In genomic region chr11:85682330-85683305, GRCh38 we compare ENCODE assay signal across 9 cellular contexts. TPM values are rescaled to one million over a fixed set of nuclear protein-coding genes. Genes with fewer than 3 reads are reported as not detected.
A peak's percentile ranks its signal among the peaks of the same experiment; 100 is the strongest.
DNase-seq lines count a peak whose midpoint lies in the region; ATAC-seq, FAIRE-seq and TF ChIP-seq lines count a peak whose summit lies in the region.
"Had no signal": no experiment of that assay in that cellular context is flagged by ENCODE, and none has a peak within 500 bp of the region (broad histone marks: within the 10 kb centered on the region; RNA-seq: fewer than 3 reads in every experiment).

No MANE protein-coding gene starts in this region.

- H3K4me3 ChIP-seq in A673 (ENCODE audit: low read depth, low read length, poor library complexity, severe bottlenecking) (peak overlapping the region; percentile 45), WI38 (ENCODE audit: low read depth, low read length) (peak overlapping the region; percentile 65), bronchial epithelial cell (ENCODE audit: low read depth, low read length) (peak overlapping the region; percentile 45)

- peak overlapping the region; percentile 87 for H3K4me3 Mint-ChIP-seq in memory B cell

- H3K9me3 Mint-ChIP-seq in memory B cell = peaks cover 1% of the 10 kb centered on the region

- H3K36me3 Mint-ChIP-seq in memory B cell = no peaks in the 10 kb centered on the region

- H3K36me3 ChIP-seq in A673 (ENCODE audit: insufficient read depth, low read length, poor library complexity, severe bottlenecking) = no peaks in the 10 kb centered on the region
- no peaks in the 10 kb centered on the region for H3K36me3 ChIP-seq in bronchial epithelial cell (ENCODE audit: control insufficient read depth, insufficient read depth, low read length)

- H3K4me1 ChIP-seq in A673 (ENCODE audit: insufficient read depth, low read length, poor library complexity, severe bottlenecking) = no peaks in the 10 kb centered on the region

- H3K4me1 Mint-ChIP-seq in memory B cell = peaks cover 11% of the 10 kb centered on the region

- BruUV-seq in A673 (replicated peaks; lab: Mats Ljungman, UMichigan) = no TSS peak

- no peaks in the 10 kb centered on the region for H3K9me3 ChIP-seq in A673 (ENCODE audit: low read depth, low read length, poor library complexity, severe bottlenecking)

- peak; percentile 88 for FAIRE-seq in GM19239 (lab: Jason Lieb, UNC)
- no peak for FAIRE-seq in bronchial epithelial cell (lab: Jason Lieb, UNC)

- DNase-seq in A673 (ENCODE audit: low spot score) = peak; percentile 37
- DNase-seq in GM19239 (ENCODE audit: insufficient read length, low spot score) = no peak
- no peak for DNase-seq in bronchial epithelial cell (ENCODE audit: low read depth)
- peak; percentile 35 to 46 for DNase-seq in memory B cell (ENCODE audit: low spot score in 2 of 2)
- DNase-seq in stimulated activated CD8-positive, alpha-beta memory T cell treated with anti-CD3 and anti-CD28 coated beads, Interleukin-15, amount 100 ng/mL, for 4 hours (ENCODE audit: low read depth in 2 of 2) = peak; percentile 33 to 34
- DNase-seq in SW 1271 (lab: John Stamatoyannopoulos, UW) = no peak
- DNase-seq: DND-41 had no signal

- peak; percentile 83 for ATAC-seq in HG03460 (IDR thresholded peaks at IDR 0.05; ENCODE audit: unreplicated experiment)
- ATAC-seq in memory B cell (ENCODE audit: low read depth) = peak; percentile 87

- CTCF ChIA-PET in A673 (lab: Charles Lee) = no interaction called here

- peak overlapping the region; percentile 64 for H3K27ac Mint-ChIP-seq in memory B cell

- H3K27me3 ChIP-seq in A673 (replicated peaks; ENCODE audit: insufficient read depth, low read depth, low read length, poor library complexity) = peaks cover 17% of the 10 kb centered on the region
- no peaks in the 10 kb centered on the region for H3K27me3 ChIP-seq in bronchial epithelial cell (ENCODE audit: control insufficient read depth, insufficient read depth, low read length)

- TF ChIP-seq CTCF in A673 (conservative IDR thresholded peaks at IDR 0.05; ENCODE audit: low read depth, low read length) (no peak), WI38 (IDR thresholded peaks at IDR 0.05; ENCODE audit: low read depth, low read length) (no peak), bronchial epithelial cell (IDR thresholded peaks at IDR 0.05; ENCODE audit: insufficient read depth, low read length, severe bottlenecking) (no peak)

- POLR2A ChIA-PET in A673 (lab: Charles Lee; ENCODE audit: low non-redundant PET) = no interaction called here

- intact Hi-C loops in A673 (cut with micrococcal nuclease; ENCODE audit: unreplicated experiment) = no loop called here

- peaks cover 14% of the 10 kb centered on the region for H3K27me3 Mint-ChIP-seq in memory B cell

- H3K27ac ChIP-seq in A673 (ENCODE audit: low read depth, low read length, poor library complexity, severe bottlenecking) = no peak overlapping the region

RNA-seq across cellular contexts. Expression of gene CCDC89, which starts 3.4 kb away (rescaled TPM):
- total RNA-seq in A673 (2021) = 0.41 and 0.66 TPM in 2 replicates
- total RNA-seq in bronchial epithelial cell = 0.13 TPM in 1 of 2 replicates, not detected in the other

RNA-seq across cellular contexts. Expression of gene CREBZF, which starts 17.7 kb away (rescaled TPM):
- total RNA-seq in A673 (2021) = 74.1 and 76.6 TPM in 2 replicates
- 45.2 and 57.7 TPM in 2 replicates for total RNA-seq in bronchial epithelial cell

RNA-seq across cellular contexts. Expression of gene TMEM126A, which starts 34.9 kb away (rescaled TPM):
- total RNA-seq in A673 (2021) = 53.8 and 66.0 TPM in 2 replicates
- 38.0 and 40.8 TPM in 2 replicates for total RNA-seq in bronchial epithelial cell

RNA-seq across cellular contexts. Expression of gene TMEM126B, which starts 54.2 kb away (rescaled TPM):
- 70.4 and 80.5 TPM in 2 replicates for total RNA-seq in A673 (2021)
- total RNA-seq in bronchial epithelial cell = 50.6 and 73.5 TPM in 2 replicates

RNA-seq across cellular contexts. Expression of gene DLG2, which starts 55.5 kb away (rescaled TPM):
- total RNA-seq in A673 (2021) (276 and 277 TPM in 2 replicates), bronchial epithelial cell (0.26 and 1.0 TPM in 2 replicates)

Comparison
In these comparisons a context has a peak if more than half of its experiments do, and no peak if none do; other contexts are left out.
1. DNase-seq: peak in A673 (single experiment), memory B cell (2 of 2) and stimulated activated CD8-positive, alpha-beta memory T cell treated with anti-CD3 and anti-CD28 coated beads, Interleukin-15, amount 100 ng/mL, for 4 hours (2 of 2); none in GM19239 (single experiment), bronchial epithelial cell (single experiment) and SW 1271 (0 of 2).
2. Peak in every context shown above with its lines, with median percentiles within 50 percentile points of each other: H3K4me3 ChIP-seq.